ENCODE assay signal across 8 cellular contexts in genomic region chr9:893843-894420, GRCh38. TPM values are rescaled to one million over a fixed set of nuclear protein-coding genes. Genes with fewer than 3 reads are reported as not detected.
A peak's percentile ranks its signal among the peaks of the same experiment; 100 is the strongest.
DNase-seq lines count a peak whose midpoint lies in the region; ATAC-seq and TF ChIP-seq lines count a peak whose summit lies in the region.

No MANE protein-coding gene starts in this region.

- H3F3A ChIP-seq in DOHH2 (ENCODE audit: control insufficient read depth, insufficient read depth): no peaks in the 10 kb centered on the region; the same call in 1 of the 2 replicates

- H3K4ac ChIP-seq in trophoblast cell (ENCODE audit: low read depth, low read length): no peak overlapping the region

- ATAC-seq in GM21528 (IDR thresholded peaks at IDR 0.05; ENCODE audit: low FRiP score, unreplicated experiment) (peak; percentile 98), foreskin keratinocyte (peak; percentile 90)
- peak; percentile 86 to 90 for ATAC-seq in activated T-cell treated with anti-CD3 and anti-CD28 coated beads, Interleukin-2, amount 50 U/mL, for 4 hours

- no peak overlapping the region for H4K8ac ChIP-seq in trophoblast cell (ENCODE audit: low read depth, low read length)

- H3K79me1 ChIP-seq in trophoblast cell (ENCODE audit: low read length): no peaks in the 10 kb centered on the region

- no peak overlapping the region for H2BK120ac ChIP-seq in trophoblast cell (ENCODE audit: insufficient read depth, low read length, poor library complexity)

- intact Hi-C loops in uterus (cut with DNase I; ENCODE audit: low total_unique reads): no loop called here

- no peaks in the 10 kb centered on the region for H3K36me3 Mint-ChIP-seq in activated T-cell treated with anti-CD3 and anti-CD28 coated beads, Interleukin-2, amount 50 U/mL, for 4 hours (ENCODE audit: insufficient read depth)

- peaks cover 9% of the 10 kb centered on the region for H3K4me1 Mint-ChIP-seq in activated T-cell treated with anti-CD3 and anti-CD28 coated beads, Interleukin-2, amount 50 U/mL, for 4 hours (ENCODE audit: low read depth)

- no CpG with 5 or more reads among the region's 9 CpGs for WGBS in trophoblast cell (ENCODE audit: extremely low coverage, insufficient coverage, insufficient read length)

- peak; percentile 43 for DNase-seq in HT1080 (ENCODE audit: low read depth)
- DNase-seq in OCI-M1 (lab: John Stamatoyannopoulos, UW): peak; percentile 63
- peak; percentile 18 for DNase-seq in activated T-cell treated with anti-CD3 and anti-CD28 coated beads, Interleukin-2, amount 50 U/mL, for 4 hours
- peak; percentile 20 to 47 for DNase-seq in foreskin keratinocyte
- peak; percentile 62 to 80 for DNase-seq in trophoblast cell
- peak; percentile 16 to 18 for DNase-seq in uterus

- no peak for TF ChIP-seq POLR2A in uterus (IDR thresholded peaks at IDR 0.05)

- no peak overlapping the region for H2BK5ac ChIP-seq in trophoblast cell (ENCODE audit: low read depth, low read length, poor library complexity)

- H4K20me1 ChIP-seq in DOHH2 (ENCODE audit: control insufficient read depth, insufficient read depth, low read depth, low read length): no peaks in the 10 kb centered on the region

- no peaks in the 10 kb centered on the region for H3K79me2 ChIP-seq in DOHH2 (ENCODE audit: control insufficient read depth, low read length)
- no peaks in the 10 kb centered on the region for H3K79me2 ChIP-seq in trophoblast cell (ENCODE audit: control insufficient read depth, insufficient read depth, low read length, poor library complexity)

- no peak overlapping the region for H3K23ac ChIP-seq in trophoblast cell (ENCODE audit: low read length)

- no peaks in the 10 kb centered on the region for H3K9me2 ChIP-seq in DOHH2 (replicated peaks; ENCODE audit: control insufficient read depth, low read length)

- peaks cover 12% of the 10 kb centered on the region for H3K4me1 ChIP-seq in DOHH2 (ENCODE audit: control insufficient read depth, low read length)
- no peaks in the 10 kb centered on the region for H3K4me1 ChIP-seq in foreskin keratinocyte
- H3K4me1 ChIP-seq in trophoblast cell (ENCODE audit: control insufficient read depth in 1 of 2, insufficient read depth in 2 of 2, low read length in 2 of 2): peaks cover 2 to 5% of the 10 kb centered on the region in 2 experiments
- H3K4me1 ChIP-seq in uterus: no peaks in the 10 kb centered on the region

- no peak overlapping the region for H4K12ac ChIP-seq in trophoblast cell (ENCODE audit: low read depth, low read length)

- H3K18ac ChIP-seq in trophoblast cell (ENCODE audit: low read length): no peak overlapping the region

- no peak overlapping the region for H2BK12ac ChIP-seq in trophoblast cell (ENCODE audit: low read length)

- H3K4me3 Mint-ChIP-seq in activated T-cell treated with anti-CD3 and anti-CD28 coated beads, Interleukin-2, amount 50 U/mL, for 4 hours: no peak overlapping the region

- H2AFZ ChIP-seq in trophoblast cell (ENCODE audit: insufficient read depth, low read length, poor library complexity): no peak overlapping the region

- H3K9me3 Mint-ChIP-seq in activated T-cell treated with anti-CD3 and anti-CD28 coated beads, Interleukin-2, amount 50 U/mL, for 4 hours: no peaks in the 10 kb centered on the region

- peak; percentile 88 for TF ChIP-seq CTCF in DOHH2 (IDR thresholded peaks at IDR 0.05; ENCODE audit: low read depth, low read length, poor library complexity, severe bottlenecking)
- peak; percentile 87 for TF ChIP-seq CTCF in foreskin keratinocyte (conservative IDR thresholded peaks at IDR 0.05)
- peak; percentile 48 to 55 (median 52) for TF ChIP-seq CTCF in uterus (IDR thresholded peaks at IDR 0.05)

- H3K27me3 ChIP-seq in DOHH2 (ENCODE audit: control insufficient read depth, low read length) (no peaks in the 10 kb centered on the region), foreskin keratinocyte (peaks cover 3% of the 10 kb centered on the region), trophoblast cell (ENCODE audit: insufficient read depth, low read length) (no peaks in the 10 kb centered on the region), uterus (no peaks in the 10 kb centered on the region)

- H4K91ac ChIP-seq in trophoblast cell (ENCODE audit: low read depth, low read length): no peak overlapping the region

- H3K14ac ChIP-seq in trophoblast cell (ENCODE audit: low read length): no peak overlapping the region

- H3K36me3 ChIP-seq in DOHH2 (ENCODE audit: control insufficient read depth, low read length) (no peaks in the 10 kb centered on the region), trophoblast cell (ENCODE audit: control insufficient read depth in 1 of 2, insufficient read depth in 2 of 2, low read length in 2 of 2) (no peaks in the 10 kb centered on the region), uterus (no peaks in the 10 kb centered on the region)

- H3K27ac ChIP-seq in DOHH2 (ENCODE audit: low read depth, low read length) (no peak overlapping the region), foreskin keratinocyte (no peak overlapping the region), trophoblast cell (ENCODE audit: low read depth, low read length) (no peak overlapping the region), uterus (no peak overlapping the region)

- H3K4me2 ChIP-seq in DOHH2 (ENCODE audit: low read length) (peak overlapping the region; percentile 67), trophoblast cell (ENCODE audit: low read length) (peak overlapping the region; percentile 22)

- H3K9ac ChIP-seq in trophoblast cell (ENCODE audit: low read length): no peak overlapping the region

- H3K4me3 ChIP-seq in DOHH2 (ENCODE audit: low read length): peak overlapping the region; percentile 46
- H3K4me3 ChIP-seq in trophoblast cell (ENCODE audit: low read depth, low read length): peak overlapping the region; percentile 22
- H3K4me3 ChIP-seq in uterus: no peak overlapping the region

- no peak overlapping the region for H2AK5ac ChIP-seq in trophoblast cell (ENCODE audit: low read length)

- peaks cover 20% of the 10 kb centered on the region for H3K27me3 Mint-ChIP-seq in activated T-cell treated with anti-CD3 and anti-CD28 coated beads, Interleukin-2, amount 50 U/mL, for 4 hours (ENCODE audit: low read depth)

- H3K9me3 ChIP-seq in DOHH2 (ENCODE audit: control insufficient read depth, insufficient read depth, low read length) (no peaks in the 10 kb centered on the region), trophoblast cell (ENCODE audit: insufficient read depth, low read depth, low read length) (no peaks in the 10 kb centered on the region), uterus (no peaks in the 10 kb centered on the region)

RNA-seq across cellular contexts. Expression of gene DMRT1, which starts 52.4 kb away (rescaled TPM):
- not detected in 2 replicates for total RNA-seq in HT1080 (2014; rRNA removed; shearing (Covaris generic))
- polyA plus RNA-seq in HT1080 (2015; cell fraction: cytosol; rRNA removed): not detected in 2 replicates
- polyA plus RNA-seq in HT1080 (2015; cell fraction: nucleus; rRNA removed): not detected in 2 replicates
- not detected for total RNA-seq in activated T-cell treated with anti-CD3 and anti-CD28 coated beads, Interleukin-2, amount 50 U/mL, for 4 hours
- not detected in 2 replicates for total RNA-seq in foreskin keratinocyte
- not detected in 2 replicates for polyA plus RNA-seq in foreskin keratinocyte
- 0.82 and 0.92 TPM in 2 replicates for polyA plus RNA-seq in trophoblast cell (2013)
- not detected for total RNA-seq in uterus

Comparison
In these comparisons a context has a peak if more than half of its experiments do, and no peak if none do; other contexts are left out.
1. H3K4me3 ChIP-seq: peak in DOHH2 (single experiment) and trophoblast cell (single experiment); none in uterus (0 of 2).
2. DNase-seq: peak in every context shown above with its lines; median percentile 71 in trophoblast cell; 63 in OCI-M1; 43 in HT1080; 34 in foreskin keratinocyte; 18 in activated T-cell treated with anti-CD3 and anti-CD28 coated beads, Interleukin-2, amount 50 U/mL, for 4 hours; 17 in uterus.
3. Peak in every context shown above with its lines, with median percentiles within 50 percentile points of each other: CTCF ChIP-seq and ATAC-seq.